In the genomic region with DNA sequence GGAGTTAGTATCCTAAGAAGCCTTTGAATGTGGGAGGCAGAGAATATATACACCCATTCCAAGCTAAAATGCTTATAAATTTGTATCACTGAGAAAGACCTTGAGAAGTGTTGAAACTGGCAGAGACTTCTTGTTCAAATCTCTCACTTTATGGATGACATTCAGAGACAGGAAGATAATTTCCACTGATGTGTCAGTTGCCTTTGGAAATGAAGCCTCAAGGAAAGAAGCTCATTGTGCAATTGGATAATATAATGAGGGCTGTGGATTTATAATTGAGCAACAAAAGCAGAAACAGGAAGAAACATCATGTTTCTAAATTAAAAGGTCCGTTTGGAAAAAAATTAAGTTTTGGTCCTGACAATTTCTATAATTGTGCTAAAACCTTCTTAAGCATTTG, we compare ENCODE assay signal across 21 cellular contexts.
DNase-seq lines count a peak whose midpoint lies in the region; ATAC-seq and TF ChIP-seq lines count a peak whose summit lies in the region.
"Had no signal": no experiment of that assay in that cellular context is flagged by ENCODE, and none has a peak within 500 bp of the region (broad histone marks: within the 10 kb centered on the region; RNA-seq: fewer than 3 reads in every experiment).

No MANE protein-coding gene starts in this region.

- H3K79me1 ChIP-seq in mesendoderm (ENCODE audit: low read length) = no peaks in the 10 kb centered on the region

- no peak overlapping the region for H3K18ac ChIP-seq in mesendoderm (ENCODE audit: low read length)

- H3K4me2 ChIP-seq in mammary epithelial cell (ENCODE audit: insufficient read depth, low read depth, low read length) (no peak overlapping the region), mesendoderm (ENCODE audit: low read length) (no peak overlapping the region)

- DNase-seq in M059J (ENCODE audit: low read depth) (peak; percentile 10), mammary epithelial cell (peak; percentile 4), right lobe of liver (no peak), OCI-M2 (lab: John Stamatoyannopoulos, UW; ENCODE audit: unreplicated experiment) (no peak), germinal center (ENCODE audit: low spot score) (no peak), adrenal gland (no peak), mesendoderm (no peak)
- DNase-seq: activated CD4-positive, alpha-beta T cell treated with anti-CD3 and anti-CD28 coated beads for 4 hours; activated naive CD8-positive, alpha-beta T cell treated with anti-CD3 and anti-CD28 coated beads, Interleukin-2, amount 50 U/mL, for 24 hours; dorsolateral prefrontal cortex; erythroblast; GDM1; H7; islet precursor cell; naive B cell; NCI-H146; NCI-H226; NCI-H82; stimulated activated CD4-positive, alpha-beta T cell treated with anti-CD3 and anti-CD28 coated beads, Interleukin-2, amount 100 ng/mL, for 48 hours had no signal

- CTCF ChIA-PET in mammary epithelial cell (lab: Charles Lee; ENCODE audit: low non-redundant PET) = interaction anchor here (0.6 kb wide), 1 partner anchor 1353 kb away, joined by 5 read pairs; no protein-coding TSS in a partner anchor

- H2BK120ac ChIP-seq in mesendoderm (ENCODE audit: low read depth, low read length) = no peak overlapping the region

- in situ Hi-C loops in mammary epithelial cell (cut with MboI; ENCODE audit: low sequenced_read_pairs in 2 of 2) = no loop called here

- H3K4me1 ChIP-seq in mammary epithelial cell (ENCODE audit: insufficient read depth, low read length) = peaks cover 2% of the 10 kb centered on the region
- H3K4me1 ChIP-seq in right lobe of liver = peaks cover 0 to 65% (median 27%) of the 10 kb centered on the region in 4 donors
- peaks cover 0 to 15% of the 10 kb centered on the region in 2 donors for H3K4me1 ChIP-seq in adrenal gland (replicated peaks in 1 of 2)
- no peaks in the 10 kb centered on the region for H3K4me1 ChIP-seq in mesendoderm (ENCODE audit: control insufficient read depth, low read depth, low read length)
- H3K4me1 ChIP-seq: parathyroid adenoma had no signal

- no peak overlapping the region for H4K8ac ChIP-seq in mesendoderm (ENCODE audit: low read depth, low read length)

- no peaks in the 10 kb centered on the region for H3K9me3 ChIP-seq in mammary epithelial cell (replicated peaks; ENCODE audit: insufficient read depth, low read length)
- no peaks in the 10 kb centered on the region for H3K9me3 ChIP-seq in right lobe of liver
- H3K9me3 ChIP-seq in adrenal gland (replicated peaks in 1 of 3) = no peaks in the 10 kb centered on the region

- no peak overlapping the region for H3K23ac ChIP-seq in mesendoderm (ENCODE audit: low read length)

- H3K27me3 ChIP-seq in mammary epithelial cell (ENCODE audit: insufficient read depth, low read length) (no peaks in the 10 kb centered on the region), right lobe of liver (no peaks in the 10 kb centered on the region), adrenal gland (no peaks in the 10 kb centered on the region), mesendoderm (ENCODE audit: insufficient read depth, low read length, poor library complexity) (no peaks in the 10 kb centered on the region)

- H3K56ac ChIP-seq in mesendoderm (ENCODE audit: low read length) = no peak overlapping the region

- no peak for TF ChIP-seq CTCF in 22Rv1 (IDR thresholded peaks at IDR 0.05)
- TF ChIP-seq CTCF in mammary epithelial cell (conservative IDR thresholded peaks at IDR 0.05 in 1 of 2, IDR thresholded peaks at IDR 0.05 in 1 of 2; ENCODE audit: extremely low read depth in 1 of 2, insufficient read depth in 1 of 2, low read depth in 1 of 2, low read length in 2 of 2) = no peak
- TF ChIP-seq CTCF in right lobe of liver (IDR thresholded peaks at IDR 0.05) = no peak
- TF ChIP-seq CTCF in adrenal gland (IDR thresholded peaks at IDR 0.05) = no peak

- TF ChIP-seq POLR2A in right lobe of liver (IDR thresholded peaks at IDR 0.05) (no peak), adrenal gland (IDR thresholded peaks at IDR 0.05) (no peak)

- ATAC-seq in right lobe of liver = no peak
- ATAC-seq: activated naive CD8-positive, alpha-beta T cell treated with anti-CD3 and anti-CD28 coated beads, Interleukin-2, amount 50 U/mL, for 24 hours had no signal

- 6% methylated on average over 1 of the region's 1 CpG for WGBS in mammary epithelial cell (ENCODE audit: low coverage, missing lambda C conversion rate)
- WGBS in right lobe of liver (ENCODE audit: insufficient coverage, low coverage, low lambda C conversion rate, missing lambda C conversion rate) = 0% methylated on average over 1 of the region's 1 CpG
- 5 to 26% (median 14%) methylated on average over 1 of the region's 1 CpG for WGBS in adrenal gland, 4 donors
- WGBS in mesendoderm (ENCODE audit: extremely low coverage, insufficient coverage, low lambda C conversion rate) = no CpG with 5 or more reads among the region's 1 CpG

- no peaks in the 10 kb centered on the region for H3K36me3 ChIP-seq in mammary epithelial cell (ENCODE audit: insufficient read depth, low read length)
- H3K36me3 ChIP-seq in right lobe of liver = no peaks in the 10 kb centered on the region
- H3K36me3 ChIP-seq in adrenal gland (replicated peaks in 1 of 2) = no peaks in the 10 kb centered on the region
- H3K36me3 ChIP-seq in mesendoderm (ENCODE audit: control insufficient read depth, insufficient read depth, low read length) = no peaks in the 10 kb centered on the region

- intact Hi-C loops in mammary epithelial cell (cut with micrococcal nuclease) (no loop called here), right lobe of liver (cut with DNase I) (no loop called here), adrenal gland (cut with DNase I) (no loop called here)

- H2AFZ ChIP-seq in mammary epithelial cell (ENCODE audit: low read depth, low read length) = no peak overlapping the region
- H2AFZ ChIP-seq: parathyroid adenoma had no signal

- no peak overlapping the region for H2BK15ac ChIP-seq in mesendoderm (replicated peaks; ENCODE audit: low read depth)

- H3K9ac ChIP-seq in mammary epithelial cell (ENCODE audit: insufficient read depth, low read length) (no peak overlapping the region), mesendoderm (ENCODE audit: low read length) (no peak overlapping the region)
- H3K9ac ChIP-seq: parathyroid adenoma had no signal

- H4K5ac ChIP-seq in mesendoderm (ENCODE audit: low read length) = no peak overlapping the region

- no TSS peak for BruUV-seq in mammary epithelial cell (replicated peaks; lab: Mats Ljungman, UMichigan)

- H3K4ac ChIP-seq in mesendoderm (ENCODE audit: low read depth, low read length) = no peak overlapping the region

- H4K20me1 ChIP-seq in mammary epithelial cell (ENCODE audit: insufficient read depth, low read length) = no peaks in the 10 kb centered on the region

- dilution Hi-C loops in mammary epithelial cell (cut with HindIII; ENCODE audit: low sequenced_read_pairs) = no loop called here

- H3K79me2 ChIP-seq in mammary epithelial cell (ENCODE audit: insufficient read depth, low read length) = no peaks in the 10 kb centered on the region
- H3K79me2 ChIP-seq in mesendoderm (ENCODE audit: control insufficient read depth, insufficient read depth, low read length) = no peaks in the 10 kb centered on the region
- H3K79me2 ChIP-seq: parathyroid adenoma had no signal

- no peak overlapping the region for H2BK5ac ChIP-seq in mesendoderm (ENCODE audit: low read length)

- H3K27ac ChIP-seq in 22Rv1 = peak overlapping the region; percentile 52
- H3K27ac ChIP-seq in mammary epithelial cell (ENCODE audit: insufficient read depth, low read depth, low read length) = no peak overlapping the region
- H3K27ac ChIP-seq in right lobe of liver = peak overlapping the region in 2 of 3 donors; percentile 2 to 37
- H3K27ac ChIP-seq in adrenal gland = no peak overlapping the region
- H3K27ac ChIP-seq in mesendoderm (ENCODE audit: low read depth, low read length) = no peak overlapping the region
- H3K27ac ChIP-seq: dorsolateral prefrontal cortex, parathyroid adenoma had no signal

- H2AK5ac ChIP-seq in mesendoderm (ENCODE audit: low read length) = no peak overlapping the region

- H3K4me3 ChIP-seq in mammary epithelial cell (replicated peaks in 1 of 3; ENCODE audit: insufficient read depth in 1 of 3, low read depth in 2 of 3, low read length in 3 of 3) = no peak overlapping the region
- no peak overlapping the region for H3K4me3 ChIP-seq in right lobe of liver
- no peak overlapping the region for H3K4me3 ChIP-seq in adrenal gland
- no peak overlapping the region for H3K4me3 ChIP-seq in mesendoderm (ENCODE audit: low read length)
- H3K4me3 ChIP-seq: dorsolateral prefrontal cortex had no signal

Comparison
In these comparisons a context has a peak if more than half of its experiments do, and no peak if none do; other contexts are left out.
1. H3K27ac ChIP-seq: peak in 22Rv1 (single experiment) and right lobe of liver (2 of 3); none in mammary epithelial cell (single experiment), adrenal gland (0 of 5) and mesendoderm (single experiment).
2. DNase-seq: peak in M059J (single experiment) and mammary epithelial cell (single experiment); none in right lobe of liver (0 of 3), OCI-M2 (single experiment), germinal center (single experiment), adrenal gland (0 of 7) and mesendoderm (single experiment).